In genomic region chr21:26881504-26882228, GRCh38 we compare ENCODE assay signal across 9 cellular contexts. TPM values are rescaled to one million over a fixed set of nuclear protein-coding genes. Genes with fewer than 3 reads are reported as not detected.
A peak's percentile ranks its signal among the peaks of the same experiment; 100 is the strongest.
DNase-seq lines count a peak whose midpoint lies in the region; ATAC-seq and TF ChIP-seq lines count a peak whose summit lies in the region.
"Had no signal": no experiment of that assay in that cellular context is flagged by ENCODE, and none has a peak within 500 bp of the region (broad histone marks: within the 10 kb centered on the region; RNA-seq: fewer than 3 reads in every experiment).

No MANE protein-coding gene starts in this region.

- intact Hi-C loops in natural killer cell (cut with micrococcal nuclease) = no loop called here

- H3K27me3 Mint-ChIP-seq in natural killer cell (ENCODE audit: low read depth in 2 of 2) = peaks cover 10 to 21% of the 10 kb centered on the region in 2 donors
- peaks cover 10 to 16% of the 10 kb centered on the region in 2 donors for H3K27me3 Mint-ChIP-seq in natural killer cell treated with Interleukin-12 subunit alpha and Interleukin-12 subunit beta and Interleukin-15 and Interleukin-18, amount 100 ng/mL, for 72 hours
- peaks cover 1% of the 10 kb centered on the region for H3K27me3 Mint-ChIP-seq in glutamatergic neuron (ENCODE audit: unreplicated experiment)

- no peak for DNase-seq in natural killer cell
- DNase-seq in natural killer cell treated with Interleukin-12 subunit alpha and Interleukin-12 subunit beta and Interleukin-15 and Interleukin-18, amount 100 ng/mL, for 72 hours (ENCODE audit: low spot score) = no peak
- peak; percentile 15 for DNase-seq in RPMI8226
- DNase-seq in glutamatergic neuron = no peak
- DNase-seq in stimulated activated CD4-positive, alpha-beta T cell treated with anti-CD3 and anti-CD28 coated beads, Interleukin-4, amount 100 ng/mL, for 24 hours = no peak
- no peak for DNase-seq in NCI-H748 (lab: John Stamatoyannopoulos, UW; ENCODE audit: unreplicated experiment)
- DNase-seq in substantia nigra (lab: John Stamatoyannopoulos, UW) = no peak
- DNase-seq in GM13977 (ENCODE audit: low spot score) = no peak

- no peaks in the 10 kb centered on the region for H3K4me1 Mint-ChIP-seq in natural killer cell
- H3K4me1 Mint-ChIP-seq in natural killer cell treated with Interleukin-12 subunit alpha and Interleukin-12 subunit beta and Interleukin-15 and Interleukin-18, amount 100 ng/mL, for 72 hours (ENCODE audit: low read depth in 2 of 2) = no peaks in the 10 kb centered on the region
- H3K4me1 Mint-ChIP-seq in glutamatergic neuron (ENCODE audit: low read depth, unreplicated experiment) = peaks cover 4% of the 10 kb centered on the region

- TF ChIP-seq CTCF in natural killer cell (IDR thresholded peaks at IDR 0.05) = peak; percentile 21
- peak; percentile 65 for TF ChIP-seq CTCF in glutamatergic neuron (IDR thresholded peaks at IDR 0.05; ENCODE audit: partially characterized antibody, unreplicated experiment)
- TF ChIP-seq CTCF in GM13977 (IDR thresholded peaks at IDR 0.05; ENCODE audit: extremely low read depth, insufficient read depth, missing control alignments) = no peak

- H3K27ac ChIP-seq in substantia nigra (ENCODE audit: low read depth, low read length, poor library complexity, severe bottlenecking) = no peak overlapping the region

- H3K9me3 Mint-ChIP-seq in natural killer cell (no peaks in the 10 kb centered on the region), glutamatergic neuron (ENCODE audit: unreplicated experiment) (no peaks in the 10 kb centered on the region)
- no peaks in the 10 kb centered on the region for H3K9me3 Mint-ChIP-seq in natural killer cell treated with Interleukin-12 subunit alpha and Interleukin-12 subunit beta and Interleukin-15 and Interleukin-18, amount 100 ng/mL, for 72 hours
- H3K9me3 Mint-ChIP-seq: dendritic cell treated with granulocyte-macrophage colony-stimulating factor and Interleukin-4, amounts not matched to agents 40 ng/mL and 50 ng/mL, for 4 days had no signal

- H3K36me3 Mint-ChIP-seq in natural killer cell = no peaks in the 10 kb centered on the region
- no peaks in the 10 kb centered on the region for H3K36me3 Mint-ChIP-seq in natural killer cell treated with Interleukin-12 subunit alpha and Interleukin-12 subunit beta and Interleukin-15 and Interleukin-18, amount 100 ng/mL, for 72 hours
- H3K36me3 Mint-ChIP-seq in glutamatergic neuron (ENCODE audit: unreplicated experiment) = no peaks in the 10 kb centered on the region

- no peak for ATAC-seq in natural killer cell
- ATAC-seq in natural killer cell treated with Interleukin-12 subunit alpha and Interleukin-12 subunit beta and Interleukin-15 and Interleukin-18, amount 100 ng/mL, for 72 hours = no peak

- H3K27ac Mint-ChIP-seq in natural killer cell = no peak overlapping the region
- H3K27ac Mint-ChIP-seq in natural killer cell treated with Interleukin-12 subunit alpha and Interleukin-12 subunit beta and Interleukin-15 and Interleukin-18, amount 100 ng/mL, for 72 hours = no peak overlapping the region
- no peak overlapping the region for H3K27ac Mint-ChIP-seq in glutamatergic neuron (ENCODE audit: unreplicated experiment)
- H3K27ac Mint-ChIP-seq: dendritic cell treated with granulocyte-macrophage colony-stimulating factor and Interleukin-4, amounts not matched to agents 40 ng/mL and 50 ng/mL, for 4 days had no signal

- no peak overlapping the region for H3K4me3 Mint-ChIP-seq in natural killer cell
- H3K4me3 Mint-ChIP-seq in natural killer cell treated with Interleukin-12 subunit alpha and Interleukin-12 subunit beta and Interleukin-15 and Interleukin-18, amount 100 ng/mL, for 72 hours = no peak overlapping the region
- no peak overlapping the region for H3K4me3 Mint-ChIP-seq in glutamatergic neuron (ENCODE audit: unreplicated experiment)
- H3K4me3 Mint-ChIP-seq: dendritic cell treated with granulocyte-macrophage colony-stimulating factor and Interleukin-4, amounts not matched to agents 40 ng/mL and 50 ng/mL, for 4 days had no signal

- in situ Hi-C loops in GM13977 (cut with MboI; ENCODE audit: low pct_unique_long_range_greater_than_20kb, low sequenced_read_pairs, unreplicated experiment) = no loop called here

RNA-seq across cellular contexts. Expression of gene ADAMTS1, which starts 36.5 kb away (rescaled TPM):
- total RNA-seq in natural killer cell = 10 to 100 TPM; 12.5 to 18.7 (median 17.1) TPM
- 10 to 100 TPM; 24.4 to 35.2 TPM for total RNA-seq in natural killer cell treated with Interleukin-12 subunit alpha and Interleukin-12 subunit beta and Interleukin-15 and Interleukin-18, amount 100 ng/mL, for 72 hours
- 1.1 TPM for total RNA-seq in glutamatergic neuron (ENCODE audit: unreplicated experiment)
